In genomic region chr17:38702166-38702899, GRCh38 we compare ENCODE assay signal across 8 cellular contexts. TPM values are rescaled to one million over a fixed set of nuclear protein-coding genes. Genes with fewer than 3 reads are reported as not detected.
A peak's percentile ranks its signal among the peaks of the same experiment; 100 is the strongest.
DNase-seq lines count a peak whose midpoint lies in the region; ATAC-seq and TF ChIP-seq lines count a peak whose summit lies in the region.

No MANE protein-coding gene starts in this region.

- H3K4me3 Mint-ChIP-seq in neural crest cell: peak overlapping the region; percentile 94
- H3K4me3 Mint-ChIP-seq in stimulated activated naive CD8-positive, alpha-beta T cell treated with anti-CD3 and anti-CD28 coated beads, Interleukin-15, Interleukin-2, amounts not matched to agents 100 ng/mL and 50 ng/mL, for 24 hours: peak overlapping the region; percentile 100

- H3K36me3 Mint-ChIP-seq in neural crest cell (ENCODE audit: low read depth): no peaks in the 10 kb centered on the region
- peaks cover 28% of the 10 kb centered on the region for H3K36me3 Mint-ChIP-seq in stimulated activated naive CD8-positive, alpha-beta T cell treated with anti-CD3 and anti-CD28 coated beads, Interleukin-15, Interleukin-2, amounts not matched to agents 100 ng/mL and 50 ng/mL, for 24 hours (ENCODE audit: low read depth)

- H3K4me1 ChIP-seq in BE2C: peaks cover 12% of the 10 kb centered on the region
- no peaks in the 10 kb centered on the region for H3K4me1 ChIP-seq in RWPE2 (ENCODE audit: insufficient read depth, poor library complexity, severe bottlenecking)

- H3K4me3 ChIP-seq in BE2C (ENCODE audit: low read depth, low read length): peak overlapping the region; percentile 73
- peak overlapping the region; percentile 54 for H3K4me3 ChIP-seq in RWPE2 (ENCODE audit: severe bottlenecking)
- peak overlapping the region; percentile 81 to 91 for H3K4me3 ChIP-seq in foreskin fibroblast (ENCODE audit: low read depth in 1 of 2, low read length in 2 of 2)

- no peaks in the 10 kb centered on the region; the same call in 1 of the 2 replicates for H3K36me3 ChIP-seq in BE2C
- peaks cover 3% of the 10 kb centered on the region; the same call in 1 of the 2 replicates for H3K36me3 ChIP-seq in KOPT-K1 (ENCODE audit: insufficient read depth, low read length)
- H3K36me3 ChIP-seq in RWPE2 (ENCODE audit: low read depth): no peaks in the 10 kb centered on the region

- H3K9me3 ChIP-seq in BE2C (no peaks in the 10 kb centered on the region; the same call in 1 of the 2 replicates), KOPT-K1 (ENCODE audit: insufficient read depth, low read length, poor library complexity, severe bottlenecking) (no peaks in the 10 kb centered on the region), RWPE2 (ENCODE audit: severe bottlenecking) (no peaks in the 10 kb centered on the region)

- peaks cover 65% of the 10 kb centered on the region for H3K27me3 Mint-ChIP-seq in neural crest cell (ENCODE audit: low read depth)
- no peaks in the 10 kb centered on the region for H3K27me3 Mint-ChIP-seq in stimulated activated naive CD8-positive, alpha-beta T cell treated with anti-CD3 and anti-CD28 coated beads, Interleukin-15, Interleukin-2, amounts not matched to agents 100 ng/mL and 50 ng/mL, for 24 hours

- peak overlapping the region; percentile 97 for H3K27ac ChIP-seq in KOPT-K1 (ENCODE audit: low read depth, low read length, poor library complexity, severe bottlenecking)
- peak overlapping the region; percentile 78 for H3K27ac ChIP-seq in RWPE2 (ENCODE audit: poor library complexity, severe bottlenecking)

- no peak for TF ChIP-seq CTCF in BE2C (IDR thresholded peaks at IDR 0.05; ENCODE audit: low read depth, low read length)
- no peak for TF ChIP-seq CTCF in RWPE2 (IDR thresholded peaks at IDR 0.05; ENCODE audit: poor library complexity, severe bottlenecking)
- no peak for TF ChIP-seq CTCF in foreskin fibroblast (IDR thresholded peaks at IDR 0.05; ENCODE audit: low read depth, low read length)
- TF ChIP-seq CTCF in neural crest cell (conservative IDR thresholded peaks at IDR 0.05): no peak

- H3K27ac Mint-ChIP-seq in neural crest cell (ENCODE audit: unreplicated experiment): no peak overlapping the region
- H3K27ac Mint-ChIP-seq in stimulated activated naive CD8-positive, alpha-beta T cell treated with anti-CD3 and anti-CD28 coated beads, Interleukin-15, Interleukin-2, amounts not matched to agents 100 ng/mL and 50 ng/mL, for 24 hours: peak overlapping the region; percentile 100

- ATAC-seq in RWPE2 (ENCODE audit: low read depth): peak; percentile 58

- H3K27me3 ChIP-seq in BE2C (no peaks in the 10 kb centered on the region), RWPE2 (ENCODE audit: insufficient read depth, poor library complexity, severe bottlenecking) (no peaks in the 10 kb centered on the region)

- peaks cover 49% of the 10 kb centered on the region for H3K4me1 Mint-ChIP-seq in neural crest cell
- peaks cover 56% of the 10 kb centered on the region for H3K4me1 Mint-ChIP-seq in stimulated activated naive CD8-positive, alpha-beta T cell treated with anti-CD3 and anti-CD28 coated beads, Interleukin-15, Interleukin-2, amounts not matched to agents 100 ng/mL and 50 ng/mL, for 24 hours (ENCODE audit: low read depth)

- DNase-seq in BE2C: peak; percentile 91
- DNase-seq in GM19240 (ENCODE audit: insufficient read length, low spot score): peak; percentile 60
- peak; percentile 89 for DNase-seq in RWPE2 (ENCODE audit: low spot score)
- DNase-seq in activated gamma-delta T cell treated with anti-CD3 and anti-CD28 coated beads, Interleukin-2, amount 50 U/mL, for 16 hours (ENCODE audit: low read depth): peak; percentile 62
- DNase-seq in foreskin fibroblast: peak; percentile 87 to 96
- DNase-seq in neural crest cell (ENCODE audit: low read depth, low spot score): peak; percentile 65

- no peaks in the 10 kb centered on the region for H3K9me3 Mint-ChIP-seq in neural crest cell
- peaks cover 3% of the 10 kb centered on the region for H3K9me3 Mint-ChIP-seq in stimulated activated naive CD8-positive, alpha-beta T cell treated with anti-CD3 and anti-CD28 coated beads, Interleukin-15, Interleukin-2, amounts not matched to agents 100 ng/mL and 50 ng/mL, for 24 hours

RNA-seq across cellular contexts. Expression of gene MLLT6, which starts 2.7 kb away (rescaled TPM):
- polyA plus RNA-seq in BE2C (2012; ENCODE audit: insufficient read depth, insufficient read length, low read depth): 139 TPM
- total RNA-seq in neural crest cell: 79.6 and 85.1 TPM in 2 replicates

RNA-seq across cellular contexts. Expression of gene EPOP, which starts 27.6 kb away (rescaled TPM):
- 6.0 TPM for polyA plus RNA-seq in BE2C (2012; ENCODE audit: insufficient read depth, insufficient read length, low read depth)
- 13.0 and 13.8 TPM in 2 replicates for total RNA-seq in neural crest cell

RNA-seq across cellular contexts. Expression of gene CISD3, which starts 27.8 kb away (rescaled TPM):
- polyA plus RNA-seq in BE2C (2012; ENCODE audit: insufficient read depth, insufficient read length, low read depth): 56.3 TPM
- total RNA-seq in neural crest cell: 9.0 and 11.0 TPM in 2 replicates

RNA-seq across cellular contexts. Expression of gene PCGF2, which starts 45.8 kb away (rescaled TPM):
- 232 TPM for polyA plus RNA-seq in BE2C (2012; ENCODE audit: insufficient read depth, insufficient read length, low read depth)
- 108 and 116 TPM in 2 replicates for total RNA-seq in neural crest cell

RNA-seq across cellular contexts. Expression of gene PSMB3, which starts 50.2 kb away (rescaled TPM):
- 471 TPM for polyA plus RNA-seq in BE2C (2012; ENCODE audit: insufficient read depth, insufficient read length, low read depth)
- 193 and 203 TPM in 2 replicates for total RNA-seq in neural crest cell

Comparison
In these comparisons a context has a peak if more than half of its experiments do, and no peak if none do; other contexts are left out.
1. Peak in every context shown above with its lines: DNase-seq, ATAC-seq, H3K4me3 ChIP-seq and H3K27ac ChIP-seq.